Comparison of ENCODE assay signal across 8 cellular contexts in the genomic region with DNA sequence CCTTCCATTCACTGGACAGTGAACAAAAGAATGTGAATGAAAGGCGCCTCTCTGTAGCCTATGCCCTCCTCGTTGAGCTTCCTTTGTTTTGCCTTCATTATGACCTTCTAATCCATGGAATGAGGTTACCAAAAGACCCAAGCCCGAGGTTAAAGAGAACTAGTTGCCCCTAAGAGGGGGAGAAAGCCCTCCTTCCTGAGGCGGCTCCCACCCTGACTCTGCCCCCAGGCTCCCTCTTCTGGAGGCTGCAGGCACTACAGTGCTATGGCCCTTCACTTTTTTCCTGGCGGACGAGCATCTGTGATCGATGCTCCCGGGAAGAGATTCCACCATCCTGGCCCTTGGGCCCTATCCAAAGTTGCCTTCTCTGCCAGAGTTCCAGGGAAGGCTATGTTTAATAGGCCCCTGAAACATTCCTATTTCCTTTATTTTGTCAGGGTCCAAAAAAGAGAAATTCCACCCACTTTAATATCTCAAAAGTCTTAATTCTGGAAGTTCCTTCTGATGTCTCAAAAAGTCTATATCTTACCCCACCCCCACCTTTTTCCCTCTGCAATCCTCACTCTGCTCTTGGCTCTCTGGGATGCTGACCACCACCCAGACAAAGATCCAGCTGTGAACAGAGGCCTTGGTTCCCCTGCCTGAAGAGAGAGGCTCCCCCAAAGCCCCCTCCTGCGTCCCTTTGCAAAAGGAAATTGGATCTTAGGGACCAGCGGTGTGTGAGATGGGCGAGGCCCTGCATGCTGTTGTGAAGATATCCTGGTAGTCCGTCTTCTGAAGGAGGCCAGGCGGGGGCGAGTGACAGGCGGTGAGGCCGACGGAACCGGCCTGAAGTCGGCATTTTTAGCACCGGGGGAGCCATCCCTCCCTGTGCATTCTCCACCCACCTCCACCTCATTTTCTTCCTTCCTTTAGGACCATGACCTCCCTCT.
DNase-seq lines count a peak whose midpoint lies in the region; ATAC-seq, FAIRE-seq and TF ChIP-seq lines count a peak whose summit lies in the region.

No MANE protein-coding gene starts in this region.

- no peaks in the 10 kb centered on the region for H3K36me3 ChIP-seq in adipocyte (ENCODE audit: control insufficient read depth, insufficient read depth, low read length, severe bottlenecking)
- H3K36me3 ChIP-seq in smooth muscle cell (ENCODE audit: low read depth): no peaks in the 10 kb centered on the region

- ATAC-seq in HG03521 (IDR thresholded peaks at IDR 0.05; ENCODE audit: unreplicated experiment): no peak

- no peaks in the 10 kb centered on the region for H4K20me1 ChIP-seq in smooth muscle cell (ENCODE audit: low read depth)

- no peak overlapping the region for H3K9ac ChIP-seq in adipocyte (ENCODE audit: low read length)
- no peak overlapping the region for H3K9ac ChIP-seq in smooth muscle cell (ENCODE audit: low read depth)

- TF ChIP-seq CTCF in D721Med (IDR thresholded peaks at IDR 0.05; ENCODE audit: insufficient read depth, missing control alignments): peak; percentile 86
- TF ChIP-seq CTCF in HFF-Myc (IDR thresholded peaks at IDR 0.05; ENCODE audit: low read depth, low read length, missing control alignments): peak; percentile 93
- peak; percentile 91 for TF ChIP-seq CTCF in smooth muscle cell (IDR thresholded peaks at IDR 0.05; ENCODE audit: borderline replicate concordance, insufficient read depth, poor library complexity, severe bottlenecking)

- H3K79me2 ChIP-seq in smooth muscle cell (ENCODE audit: low read depth): no peaks in the 10 kb centered on the region

- no peak overlapping the region for H3K4me2 ChIP-seq in smooth muscle cell

- peak; percentile 68 for DNase-seq in D721Med (ENCODE audit: insufficient read length, low spot score)
- DNase-seq in HFF-Myc (ENCODE audit: extremely low read depth, low read depth): no peak
- peak; percentile 14 for DNase-seq in RKO (ENCODE audit: low spot score)
- peak; percentile 79 for DNase-seq in adipocyte (ENCODE audit: low read depth)
- peak; percentile 73 for DNase-seq in hepatic stellate cell (ENCODE audit: low spot score)
- DNase-seq in smooth muscle cell (lab: John Stamatoyannopoulos, UW; ENCODE audit: unreplicated experiment): peak; percentile 16
- no peak for DNase-seq in NCI-H774 (lab: John Stamatoyannopoulos, UW)

- H3K27me3 ChIP-seq in adipocyte (replicated peaks; ENCODE audit: control insufficient read depth, insufficient read depth, low read length) (no peaks in the 10 kb centered on the region), smooth muscle cell (ENCODE audit: low read depth) (no peaks in the 10 kb centered on the region)

- H3K9me3 ChIP-seq in adipocyte (ENCODE audit: control insufficient read depth, low read length) (no peaks in the 10 kb centered on the region), smooth muscle cell (replicated peaks; ENCODE audit: low read depth) (no peaks in the 10 kb centered on the region)

- H3F3A ChIP-seq in smooth muscle cell (ENCODE audit: low read depth): peaks cover 5% of the 10 kb centered on the region

- H3K4me1 ChIP-seq in adipocyte (ENCODE audit: control insufficient read depth, insufficient read depth, low read length) (peaks cover 10% of the 10 kb centered on the region), smooth muscle cell (ENCODE audit: low read depth) (peaks cover 38% of the 10 kb centered on the region)

- no peak overlapping the region for H3K4me3 ChIP-seq in HFF-Myc (replicated peaks; ENCODE audit: low read depth, low read length)
- no peak overlapping the region for H3K4me3 ChIP-seq in adipocyte (ENCODE audit: low read length)
- H3K4me3 ChIP-seq in smooth muscle cell: no peak overlapping the region

- FAIRE-seq in D721Med (lab: Jason Lieb, UNC): no peak

- no peak overlapping the region for H3K27ac ChIP-seq in smooth muscle cell (ENCODE audit: low read depth)

- H2AFZ ChIP-seq in smooth muscle cell (ENCODE audit: low read depth): no peak overlapping the region

- 50% methylated on average over 14 of the region's 20 CpGs for WGBS in smooth muscle cell (ENCODE audit: low lambda C conversion rate)

Comparison
In these comparisons a context has a peak if more than half of its experiments do, and no peak if none do; other contexts are left out.
1. DNase-seq: peak in D721Med (single experiment), RKO (single experiment), adipocyte (single experiment), hepatic stellate cell (single experiment) and smooth muscle cell (single experiment); none in HFF-Myc (single experiment) and NCI-H774 (single experiment).
2. Peak in every context shown above with its lines, with median percentiles within 50 percentile points of each other: CTCF ChIP-seq.